Comparison of ENCODE assay signal across 8 cellular contexts in the genomic region with DNA sequence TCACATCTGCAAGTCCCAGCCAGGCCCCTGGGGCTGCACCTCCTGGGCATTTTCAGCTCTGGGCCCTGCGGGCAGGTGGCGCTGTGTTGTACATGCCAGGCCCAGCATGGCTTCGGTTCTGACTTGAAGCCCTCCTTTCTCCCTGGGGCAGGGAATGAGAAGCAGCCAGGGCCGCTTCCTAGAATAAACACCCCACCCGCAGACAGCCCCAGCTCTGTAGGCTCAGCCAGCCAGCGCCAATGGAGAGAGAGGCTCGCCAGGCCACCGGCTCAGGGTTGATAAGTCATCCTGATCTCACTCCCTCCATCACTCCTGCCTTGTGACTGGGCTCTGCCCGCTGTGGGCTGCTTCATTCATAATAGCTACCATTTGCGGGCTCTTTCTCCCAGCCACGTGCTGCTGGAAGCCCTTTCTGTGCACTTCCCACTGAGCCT. TPM values are rescaled to one million over a fixed set of nuclear protein-coding genes. Genes with fewer than 3 reads are reported as not detected.
DNase-seq lines count a peak whose midpoint lies in the region; ATAC-seq and TF ChIP-seq lines count a peak whose summit lies in the region.

No MANE protein-coding gene starts in this region.

- H3K4me1 Mint-ChIP-seq in CD4-positive, alpha-beta T cell (ENCODE audit: low read depth): peaks cover 25% of the 10 kb centered on the region

- peak overlapping the region; percentile 62 for H3K4me3 Mint-ChIP-seq in CD4-positive, alpha-beta T cell

- intact Hi-C loops in CD4-positive, alpha-beta T cell (cut with DNase I, micrococcal nuclease): loop anchor here (2.0 to 5.0 kb wide), 3 partner anchors 19 to 107 kb away; a partner anchor contains a TSS

- no peak for ATAC-seq in CD4-positive, alpha-beta T cell (ENCODE audit: poor library complexity)
- ATAC-seq in GM21360 (IDR thresholded peaks at IDR 0.05; ENCODE audit: unreplicated experiment) (no peak), GM19467 (IDR thresholded peaks at IDR 0.05; ENCODE audit: unreplicated experiment) (no peak)

- H3K9me3 Mint-ChIP-seq in CD4-positive, alpha-beta T cell: no peaks in the 10 kb centered on the region

- no peak overlapping the region for H3K9ac ChIP-seq in HUES48 (ENCODE audit: low read depth, low read length)

- POLR2A ChIA-PET in CD4-positive, alpha-beta T cell (lab: Charles Lee): interaction anchor here (1.2 to 3.9 kb wide), 3 partner anchors 18 to 57 kb away, joined by 3 to 48 read pairs (median 9); a partner anchor contains a TSS

- peak; percentile 44 for TF ChIP-seq CTCF in CD4-positive, alpha-beta T cell (IDR thresholded peaks at IDR 0.05)
- peak; percentile 75 for TF ChIP-seq CTCF in kidney epithelial cell (IDR thresholded peaks at IDR 0.05; ENCODE audit: insufficient read depth, low read length, poor library complexity, severe bottlenecking)

- H3K4me1 ChIP-seq in HUES48 (ENCODE audit: control insufficient read depth, insufficient read depth, low read length): peaks cover 21% of the 10 kb centered on the region

- peak in 9 of 10 experiments; percentile 32 to 65 (median 50) for DNase-seq in CD4-positive, alpha-beta T cell
- DNase-seq in T-helper 9 cell: peak; percentile 47
- DNase-seq in brain pericyte (ENCODE audit: low read depth, low spot score): peak; percentile 90
- peak; percentile 42 for DNase-seq in kidney epithelial cell (ENCODE audit: low read depth)
- peak; percentile 12 to 51 (median 36) for DNase-seq in stimulated activated naive CD4-positive, alpha-beta T cell (lab: John Stamatoyannopoulos, UW)

- no peaks in the 10 kb centered on the region for H3K9me3 ChIP-seq in CD4-positive, alpha-beta T cell (ENCODE audit: control insufficient read depth, low read length)
- no peaks in the 10 kb centered on the region for H3K9me3 ChIP-seq in HUES48 (ENCODE audit: control insufficient read depth, insufficient read depth, low read length)

- peak overlapping the region; percentile 37 for H3K27ac Mint-ChIP-seq in CD4-positive, alpha-beta T cell

- no peak overlapping the region for H3K27ac ChIP-seq in CD4-positive, alpha-beta T cell (ENCODE audit: low read depth, low read length)
- H3K27ac ChIP-seq in HUES48 (ENCODE audit: low read depth, low read length): peak overlapping the region; percentile 67

- H3K4me3 ChIP-seq in HUES48 (ENCODE audit: low read depth, low read length) (no peak overlapping the region), kidney epithelial cell (ENCODE audit: low read depth, low read length) (no peak overlapping the region)

- H3K36me3 ChIP-seq in HUES48 (ENCODE audit: control insufficient read depth, insufficient read depth, low read length): peaks cover 5% of the 10 kb centered on the region; the same call in 1 of the 2 replicates
- no peaks in the 10 kb centered on the region for H3K36me3 ChIP-seq in kidney epithelial cell (ENCODE audit: control insufficient read depth, insufficient read depth, low read length)

- H3K36me3 Mint-ChIP-seq in CD4-positive, alpha-beta T cell (ENCODE audit: low read depth): no peaks in the 10 kb centered on the region

- CTCF ChIA-PET in CD4-positive, alpha-beta T cell (lab: Charles Lee): interaction anchor here (1.0 to 2.8 kb wide), 6 partner anchors 18 to 56 kb away, joined by 3 to 18 read pairs (median 8); a partner anchor contains a TSS

- peaks cover 18% of the 10 kb centered on the region for H3K27me3 ChIP-seq in CD4-positive, alpha-beta T cell (ENCODE audit: control insufficient read depth, insufficient read depth, low read length)
- peaks cover 13% of the 10 kb centered on the region for H3K27me3 ChIP-seq in HUES48 (ENCODE audit: control insufficient read depth, insufficient read depth, low read length)
- H3K27me3 ChIP-seq in kidney epithelial cell (ENCODE audit: control insufficient read depth, insufficient read depth, low read length): no peaks in the 10 kb centered on the region

- peaks cover 10% of the 10 kb centered on the region for H3K27me3 Mint-ChIP-seq in CD4-positive, alpha-beta T cell

RNA-seq across cellular contexts. Expression of a gene that starts 6.0 kb away (rescaled TPM):
- total RNA-seq in CD4-positive, alpha-beta T cell: not detected
- 11.5 and 14.7 TPM in 2 replicates for total RNA-seq in kidney epithelial cell

RNA-seq across cellular contexts. Expression of a gene that starts 37.0 kb away (rescaled TPM):
- 10 to 100 TPM in 1 of 2 experiments, 1 to 10 TPM in 1; 8.6 to 10.8 TPM for total RNA-seq in CD4-positive, alpha-beta T cell
- 7.1 and 10.4 TPM in 2 replicates for total RNA-seq in kidney epithelial cell

RNA-seq across cellular contexts. Expression of a gene that starts 41.3 kb away (rescaled TPM):
- 10 to 100 TPM; 24.9 to 26.8 TPM for total RNA-seq in CD4-positive, alpha-beta T cell
- 58.1 and 62.8 TPM in 2 replicates for total RNA-seq in kidney epithelial cell

Comparison
In these comparisons a context has a peak if more than half of its experiments do, and no peak if none do; other contexts are left out.
1. DNase-seq: peak in every context shown above with its lines; median percentile 90 in brain pericyte; 50 in CD4-positive, alpha-beta T cell; 47 in T-helper 9 cell; 42 in kidney epithelial cell; 36 in stimulated activated naive CD4-positive, alpha-beta T cell.
2. RNA of a gene that starts 6.0 kb away (total RNA-seq): 11.5 to 14.7 TPM in kidney epithelial cell; not detected in CD4-positive, alpha-beta T cell; every median in the first group is over 10 times any median in the second.